In the genomic region with DNA sequence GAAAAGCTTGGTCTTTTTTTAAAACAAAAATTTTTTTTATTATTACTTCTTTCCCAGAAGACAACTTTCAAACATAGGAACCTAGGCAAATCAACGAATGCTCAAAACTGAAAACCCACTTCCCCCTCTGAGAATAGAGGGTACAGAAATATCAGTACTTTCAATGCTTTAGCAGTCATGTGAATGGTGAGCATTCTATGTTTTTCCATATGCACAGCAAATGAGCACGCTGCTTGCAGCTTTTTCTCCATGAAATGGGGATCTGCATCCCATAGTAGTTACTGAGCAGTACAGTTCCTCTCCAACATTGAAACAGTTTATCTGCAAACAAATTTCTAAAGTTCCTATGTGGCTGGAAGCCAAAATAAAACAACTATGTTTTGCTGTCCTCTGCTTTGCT, we compare ENCODE assay signal across 8 cellular contexts.
DNase-seq lines count a peak whose midpoint lies in the region; ATAC-seq and TF ChIP-seq lines count a peak whose summit lies in the region.

No MANE protein-coding gene starts in this region.

- H3K79me2 ChIP-seq in SK-N-SH (ENCODE audit: insufficient read depth): no peaks in the 10 kb centered on the region

- TF ChIP-seq CTCF in SK-N-SH (IDR thresholded peaks at IDR 0.05) (no peak), suprapubic skin (IDR thresholded peaks at IDR 0.05) (no peak)

- H3K4me3 ChIP-seq in SK-N-SH (ENCODE audit: low read depth in 2 of 2, low read length in 1 of 2) (no peak overlapping the region), suprapubic skin (no peak overlapping the region)

- no peak for TF ChIP-seq POLR2A in suprapubic skin (IDR thresholded peaks at IDR 0.05)

- no peaks in the 10 kb centered on the region for H3K36me3 Mint-ChIP-seq in memory B cell

- WGBS in SK-N-SH (ENCODE audit: low lambda C conversion rate): 91% methylated on average over 2 of the region's 2 CpGs
- WGBS in suprapubic skin: 79% methylated on average over 2 of the region's 2 CpGs

- H3K27ac ChIP-seq in SK-N-SH (ENCODE audit: low read depth in 2 of 2, low read length in 1 of 2) (peak overlapping the region in 1 of 2 experiments; percentile 3; a peak in 1 of 4 replicates), suprapubic skin (no peak overlapping the region)

- H3F3A ChIP-seq in SK-N-SH (replicated peaks; ENCODE audit: insufficient read depth): peaks cover 8% of the 10 kb centered on the region

- peaks cover 3% of the 10 kb centered on the region for H3K9me3 Mint-ChIP-seq in memory B cell

- H3K9ac ChIP-seq in SK-N-SH: no peak overlapping the region

- TF ChIP-seq EP300 in SK-N-SH (IDR thresholded peaks at IDR 0.05; ENCODE audit: borderline replicate concordance in 1 of 2, low read depth in 1 of 2, low read length in 1 of 2) (no peak), suprapubic skin (IDR thresholded peaks at IDR 0.05) (no peak)

- H3K9me3 ChIP-seq in SK-N-SH (no peaks in the 10 kb centered on the region), suprapubic skin (no peaks in the 10 kb centered on the region)

- no peaks in the 10 kb centered on the region for H3K27me3 Mint-ChIP-seq in memory B cell

- POLR2A ChIA-PET in SK-N-SH (lab: Yijun Ruan, JAX): no interaction called here

- ATAC-seq in SK-N-SH treated with all-trans-retinoic acid at 6 μM for 48 hours (peak; percentile 42; the same call in 2 of the 3 replicates), GM21717 (IDR thresholded peaks at IDR 0.05; ENCODE audit: unreplicated experiment) (peak; percentile 95), HG03460 (IDR thresholded peaks at IDR 0.05; ENCODE audit: unreplicated experiment) (peak; percentile 89), memory B cell (ENCODE audit: low read depth) (peak; percentile 80)

- peak overlapping the region; percentile 53 for H3K4me3 Mint-ChIP-seq in memory B cell

- H3K4me1 ChIP-seq in SK-N-SH (ENCODE audit: control insufficient read depth in 1 of 2, insufficient read depth in 2 of 2, low read depth in 1 of 2, low read length in 1 of 2) (no peaks in the 10 kb centered on the region; a peak in 1 of 4 replicates), suprapubic skin (peaks cover 4% of the 10 kb centered on the region)

- no peak overlapping the region for H2AFZ ChIP-seq in SK-N-SH (ENCODE audit: low read depth)

- H3K9me2 ChIP-seq in SK-N-SH: no peaks in the 10 kb centered on the region

- no peak for TF ChIP-seq RAD21 in SK-N-SH (IDR thresholded peaks at IDR 0.05; ENCODE audit: low read length)

- no peak overlapping the region for H3K4me2 ChIP-seq in SK-N-SH

- no peaks in the 10 kb centered on the region for H4K20me1 ChIP-seq in SK-N-SH (ENCODE audit: insufficient read depth)

- H3K4me1 Mint-ChIP-seq in memory B cell: peaks cover 47% of the 10 kb centered on the region

- CTCF ChIA-PET in SK-N-SH (lab: Yijun Ruan, JAX): interaction anchor here (0.7 to 1.3 kb wide), 3 partner anchors 9 to 34 kb away, joined by 3 read pairs; no protein-coding TSS in a partner anchor

- H3K36me3 ChIP-seq in SK-N-SH (replicated peaks in 1 of 2; ENCODE audit: control insufficient read depth in 1 of 2, insufficient read depth in 2 of 2, low read length in 1 of 2) (no peaks in the 10 kb centered on the region), suprapubic skin (no peaks in the 10 kb centered on the region)

- DNase-seq in SK-N-SH: no peak
- no peak for DNase-seq in memory B cell (ENCODE audit: low spot score in 2 of 2)
- no peak for DNase-seq in activated effector memory CD4-positive, alpha-beta T cell treated with anti-CD3 and anti-CD28 coated beads, Interleukin-2, amount 50 U/mL, for 16 hours
- no peak for DNase-seq in suprapubic skin (ENCODE audit: low spot score in 2 of 2)
- DNase-seq in NK-92 treated with Interleukin-12 subunit alpha and Interleukin-12 subunit beta, amount 100 ng/mL, for 24 hours (lab: John Stamatoyannopoulos, UW): no peak

- H3K27ac Mint-ChIP-seq in memory B cell: peak overlapping the region; percentile 87

- H3K27me3 ChIP-seq in SK-N-SH (ENCODE audit: insufficient read depth) (no peaks in the 10 kb centered on the region), suprapubic skin (no peaks in the 10 kb centered on the region)

TF ChIP-seq in SK-N-SH treated with all-trans-retinoic acid at 6 μM for 48 hours, 23 proteins besides CTCF, POLR2A, EP300 and RAD21:
- TF ChIP-seq ZNF70 (CRISPR knock-in tag; IDR thresholded peaks at IDR 0.05) (no peak), SNAI2 (CRISPR knock-in tag; IDR thresholded peaks at IDR 0.05) (no peak)

TF ChIP-seq in SK-N-SH, 30 proteins besides CTCF, POLR2A, EP300 and RAD21:
- TF ChIP-seq YY1 (IDR thresholded peaks at IDR 0.05; ENCODE audit: low read depth) (no peak), SMC3 (IDR thresholded peaks at IDR 0.05; ENCODE audit: low read depth, low read length) (no peak), EZH2phosphoT487 (IDR thresholded peaks at IDR 0.05; ENCODE audit: borderline replicate concordance, low read depth) (no peak), MXI1 (IDR thresholded peaks at IDR 0.05; ENCODE audit: low read depth, low read length) (no peak), RFX5 (IDR thresholded peaks at IDR 0.05; ENCODE audit: low read length) (no peak), CHD2 (IDR thresholded peaks at IDR 0.05; ENCODE audit: low read length, partially characterized antibody) (no peak), PBX3 (IDR thresholded peaks at IDR 0.05) (no peak), RCOR1 (IDR thresholded peaks at IDR 0.05; ENCODE audit: low read length) (no peak), MAX (IDR thresholded peaks at IDR 0.05; ENCODE audit: low read depth) (no peak), REST (IDR thresholded peaks at IDR 0.05; ENCODE audit: low read depth, low read length) (no peak), NFIC (IDR thresholded peaks at IDR 0.05; ENCODE audit: borderline replicate concordance) (no peak), GATA2 (CRISPR knock-in tag; IDR thresholded peaks at IDR 0.05) (no peak)

Comparison
In these comparisons a context has a peak if more than half of its experiments do, and no peak if none do; other contexts are left out.
1. ATAC-seq: peak in every context shown above with its lines; median percentile 95 in GM21717; 89 in HG03460; 80 in memory B cell; 42 in SK-N-SH treated with all-trans-retinoic acid at 6 μM for 48 hours.